In the genomic region with DNA sequence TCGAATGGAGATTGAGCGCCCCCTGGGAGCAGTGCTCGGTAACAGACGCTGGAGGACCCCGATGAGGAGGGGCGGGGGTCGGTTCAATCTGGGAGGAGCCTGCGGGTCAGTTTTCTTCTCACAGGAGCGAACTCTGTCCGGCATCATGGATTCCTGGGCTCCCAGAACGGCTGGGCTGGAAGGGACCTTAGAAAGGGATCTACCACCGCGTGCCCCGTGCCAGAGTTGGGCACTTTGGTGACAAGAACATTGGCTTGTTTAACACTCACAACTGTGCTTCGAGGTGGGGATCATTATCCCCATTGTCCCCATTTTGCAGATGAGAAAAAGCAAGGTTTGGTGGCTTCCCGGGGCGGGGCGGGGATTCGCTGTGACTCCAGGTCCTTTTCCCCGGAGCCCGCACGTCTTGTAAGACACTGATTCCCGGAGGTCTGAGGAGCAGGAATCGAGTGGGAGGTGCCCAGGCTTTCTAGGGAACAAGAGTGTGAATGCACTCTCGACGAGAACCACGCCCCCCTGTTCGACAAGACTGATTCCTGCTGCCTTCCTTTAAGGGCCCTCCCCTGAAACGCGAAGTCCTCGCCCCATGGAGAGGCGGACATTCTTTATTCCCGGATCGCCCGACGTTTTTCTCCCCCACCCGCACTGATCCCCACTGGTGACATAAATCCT, we compare ENCODE assay signal across 8 cellular contexts. TPM values are rescaled to one million over a fixed set of nuclear protein-coding genes. Genes with fewer than 3 reads are reported as not detected.
DNase-seq lines count a peak whose midpoint lies in the region; ATAC-seq and TF ChIP-seq lines count a peak whose summit lies in the region.

No MANE protein-coding gene starts in this region.

- intact Hi-C loops in CD14-positive monocyte (cut with micrococcal nuclease), result loop anchor here (1.0 to 10.0 kb wide), 7 partner anchors 25 to 267 kb away; partner anchors contain the start of genes CTF1 (in 2 of the 2), CFAP119 (in 1 of the 2), FBRS (in 1 of the 2) and PRR14 (in 1 of the 2)

- no peak overlapping the region for H4K5ac ChIP-seq in H9 (ENCODE audit: insufficient read length, low read depth, low read length)

- H4K20me1 ChIP-seq in H9 (ENCODE audit: control insufficient read depth, insufficient read depth, insufficient read length), result no peaks in the 10 kb centered on the region

- H4K91ac ChIP-seq in H9 (ENCODE audit: insufficient read length, low read depth, low read length), result no peak overlapping the region

- no peaks in the 10 kb centered on the region for H3K27me3 Mint-ChIP-seq in CD14-positive monocyte (ENCODE audit: low read depth in 3 of 3)
- H3K27me3 Mint-ChIP-seq in H9 (ENCODE audit: low read depth), result no peaks in the 10 kb centered on the region

- H2BK15ac ChIP-seq in H9 (ENCODE audit: low read depth, low read length), result no peak overlapping the region

- peak overlapping the region; percentile 68 for H3K4me3 ChIP-seq in brain microvascular endothelial cell (ENCODE audit: low read depth, low read length)
- H3K4me3 ChIP-seq in iPS-15b (ENCODE audit: low read depth, low read length), result peak overlapping the region; percentile 92
- peak overlapping the region; percentile 64 for H3K4me3 ChIP-seq in skeletal muscle cell (ENCODE audit: low read depth, low read length)

- H3K27ac Mint-ChIP-seq in CD14-positive monocyte (peak overlapping the region; percentile 96 to 100 (median 100)), H9 (peak overlapping the region; percentile 93 to 100 (median 98))

- H3K79me2 ChIP-seq in H9 (ENCODE audit: insufficient read depth, low read length), result no peaks in the 10 kb centered on the region

- DNase-seq in CD14-positive monocyte (ENCODE audit: low spot score) (peak; percentile 85), H9 (peak; percentile 95), NCI-H2107 treated with DMSO at 0.1 percent for 48 hours (lab: John Stamatoyannopoulos, UW; ENCODE audit: unreplicated experiment) (peak; percentile 79), UCSD-AML1 (lab: John Stamatoyannopoulos, UW; ENCODE audit: unreplicated experiment) (peak; percentile 92), brain microvascular endothelial cell (peak; percentile 90), skeletal muscle cell (ENCODE audit: low read depth) (peak; percentile 69)

- H3K18ac ChIP-seq in H9 (ENCODE audit: insufficient read length, low read depth, low read length), result no peak overlapping the region

- no peaks in the 10 kb centered on the region for H3K36me3 ChIP-seq in brain microvascular endothelial cell (replicated peaks)
- H3K36me3 ChIP-seq in iPS-15b (ENCODE audit: control insufficient read depth, insufficient read depth, low read length), result no peaks in the 10 kb centered on the region

- no peak overlapping the region for H3K14ac ChIP-seq in H9 (ENCODE audit: insufficient read depth, low read length)

- no peak overlapping the region for H3K27ac ChIP-seq in H9 (ENCODE audit: insufficient read length, low read depth, low read length)
- H3K27ac ChIP-seq in brain microvascular endothelial cell, result peak overlapping the region; percentile 44

- H3K9me3 Mint-ChIP-seq in CD14-positive monocyte (peaks cover 4 to 9% (median 6%) of the 10 kb centered on the region in 7 donors), H9 (no peaks in the 10 kb centered on the region; a peak in 1 of 5 replicates)

- peak; percentile 97 for TF ChIP-seq CTCF in CD14-positive monocyte (IDR thresholded peaks at IDR 0.05)
- peak; percentile 95 for TF ChIP-seq CTCF in H9 (conservative IDR thresholded peaks at IDR 0.05)
- peak; percentile 94 for TF ChIP-seq CTCF in brain microvascular endothelial cell (IDR thresholded peaks at IDR 0.05; ENCODE audit: low read depth, low read length, missing control alignments)

- peaks cover 10% of the 10 kb centered on the region for H3K23me2 ChIP-seq in H9 (ENCODE audit: insufficient read length, low read depth, low read length, poor library complexity, severe bottlenecking)

- H3K27me3 ChIP-seq in H9 (ENCODE audit: insufficient read depth, low read length), result no peaks in the 10 kb centered on the region
- no peaks in the 10 kb centered on the region for H3K27me3 ChIP-seq in brain microvascular endothelial cell (replicated peaks)
- H3K27me3 ChIP-seq in iPS-15b (ENCODE audit: control insufficient read depth, insufficient read depth, low read length), result no peaks in the 10 kb centered on the region

- H2BK20ac ChIP-seq in H9 (ENCODE audit: low read depth, low read length, poor library complexity, severe bottlenecking), result no peak overlapping the region

- no peaks in the 10 kb centered on the region for H3K79me1 ChIP-seq in H9 (ENCODE audit: insufficient read depth, low read depth, low read length, poor library complexity, severe bottlenecking)

- no peak overlapping the region for H3T11ph ChIP-seq in H9 (ENCODE audit: low read length)

- H3K4me3 Mint-ChIP-seq in CD14-positive monocyte (peak overlapping the region; percentile 94 to 100), H9 (peak overlapping the region; percentile 93 to 100)

- in situ Hi-C loops in brain microvascular endothelial cell (cut with HindIII; ENCODE audit: low pct_ligation_motif_present, low sequenced_read_pairs), result no loop called here

- H3K4me1 ChIP-seq in H9 (ENCODE audit: insufficient read depth, low read length) (no peaks in the 10 kb centered on the region), iPS-15b (ENCODE audit: control insufficient read depth, insufficient read depth, low read length) (peaks cover 2% of the 10 kb centered on the region)

- no peak overlapping the region for H2AFZ ChIP-seq in H9 (ENCODE audit: low read length)

- H3K23ac ChIP-seq in H9 (ENCODE audit: insufficient read length, low read depth, low read length), result no peak overlapping the region

- no peak overlapping the region for H2BK12ac ChIP-seq in H9 (ENCODE audit: insufficient read length, low read depth, low read length)

- H3K56ac ChIP-seq in H9 (ENCODE audit: insufficient read length, low read depth, low read length), result no peak overlapping the region

- H3K9ac ChIP-seq in H9 (ENCODE audit: extremely low read depth, insufficient read length, low read length), result peak overlapping the region; percentile 35
- peak overlapping the region; percentile 68 for H3K9ac ChIP-seq in iPS-15b (ENCODE audit: low read depth, low read length)

- H2BK120ac ChIP-seq in H9 (ENCODE audit: low read depth, low read length, poor library complexity, severe bottlenecking), result no peak overlapping the region

- no peak overlapping the region for H3K4ac ChIP-seq in H9 (ENCODE audit: low read depth, low read length)

- ATAC-seq in HG02938 (IDR thresholded peaks at IDR 0.05; ENCODE audit: unreplicated experiment), result no peak

- no peak overlapping the region for H2BK5ac ChIP-seq in H9 (ENCODE audit: insufficient read length, low read length)

- peaks cover 8 to 11% of the 10 kb centered on the region in 2 donors for H3K36me3 Mint-ChIP-seq in CD14-positive monocyte
- H3K36me3 Mint-ChIP-seq in H9 (ENCODE audit: insufficient read depth in 1 of 3, low read depth in 3 of 3), result peaks cover 12 to 15% (median 12%) of the 10 kb centered on the region in 3 experiments

- H2AK5ac ChIP-seq in H9 (ENCODE audit: insufficient read length, low read length), result no peak overlapping the region

- WGBS in H9 (ENCODE audit: extremely low coverage, insufficient read length, low lambda C conversion rate), result no CpG with 5 or more reads among the region's 37 CpGs

- peaks cover 29% of the 10 kb centered on the region for H3K4me1 Mint-ChIP-seq in CD14-positive monocyte
- peaks cover 12 to 19% of the 10 kb centered on the region in 2 experiments for H3K4me1 Mint-ChIP-seq in H9

- no peaks in the 10 kb centered on the region for H3K9me3 ChIP-seq in H9 (ENCODE audit: control insufficient read depth, low read depth, low read length)
- no peaks in the 10 kb centered on the region for H3K9me3 ChIP-seq in iPS-15b (ENCODE audit: control insufficient read depth, insufficient read depth, low read length)

- H4K8ac ChIP-seq in H9 (replicated peaks; ENCODE audit: insufficient read length, low read depth, low read length), result no peak overlapping the region

- H3K4me2 ChIP-seq in H9 (ENCODE audit: insufficient read depth, insufficient read length, low read length), result peak overlapping the region; percentile 58

RNA-seq across cellular contexts. Expression of gene FBXL19, which starts 1.5 kb away (rescaled TPM):
- polyA plus RNA-seq in CD14-positive monocyte, result under 1 TPM in 1 of 2 donors, not detected in 1; 0.14 TPM
- total RNA-seq in H9 (2021), result 66.8 and 68.0 TPM in 2 replicates

RNA-seq across cellular contexts. Expression of gene CTF1, which starts 25.5 kb away (rescaled TPM):
- not detected for polyA plus RNA-seq in CD14-positive monocyte
- 0.72 TPM in 2 replicates for total RNA-seq in H9 (2021)

RNA-seq across cellular contexts. Expression of gene ORAI3, which starts 27.0 kb away (rescaled TPM):
- 10 to 100 TPM; 76.8 to 80.3 TPM for polyA plus RNA-seq in CD14-positive monocyte
- 6.1 and 6.9 TPM in 2 replicates for total RNA-seq in H9 (2021)

RNA-seq across cellular contexts. Expression of gene BCL7C, which starts 28.0 kb away (rescaled TPM):
- polyA plus RNA-seq in CD14-positive monocyte, result 10 to 100 TPM; 17.4 to 19.1 TPM
- 17.5 and 18.3 TPM in 2 replicates for total RNA-seq in H9 (2021)

RNA-seq across cellular contexts. Expression of gene SETD1A, which starts 35.7 kb away (rescaled TPM):
- polyA plus RNA-seq in CD14-positive monocyte, result 1 to 10 TPM in 1 of 2 donors, under 1 TPM in 1; 0.16 to 1.3 TPM
- 36.9 and 37.0 TPM in 2 replicates for total RNA-seq in H9 (2021)
